15 cellular contexts compared by ENCODE assay signal in the genomic region with DNA sequence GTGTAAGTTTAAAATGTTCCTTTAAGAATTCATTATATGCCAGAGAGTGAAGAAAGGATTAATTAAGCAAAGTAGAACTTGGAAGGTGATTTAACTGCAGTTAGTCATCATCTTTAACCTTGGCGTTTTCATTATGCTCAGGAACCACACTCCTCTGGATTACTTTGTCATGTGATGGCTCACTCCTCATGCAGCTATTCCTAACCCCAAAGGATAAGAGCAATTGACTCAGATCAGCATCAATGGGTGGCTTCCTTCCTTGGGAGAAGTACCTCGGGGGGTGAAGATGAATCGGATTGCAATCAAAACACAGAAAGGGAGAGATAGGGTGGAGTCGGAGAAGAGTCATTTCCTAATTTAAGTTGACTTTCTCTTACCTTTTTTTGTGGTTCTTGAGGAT.
DNase-seq lines count a peak whose midpoint lies in the region; ATAC-seq and TF ChIP-seq lines count a peak whose summit lies in the region.
"Had no signal": no experiment of that assay in that cellular context is flagged by ENCODE, and none has a peak within 500 bp of the region (broad histone marks: within the 10 kb centered on the region; RNA-seq: fewer than 3 reads in every experiment).

No MANE protein-coding gene starts in this region.

- POLR2A ChIA-PET in SK-N-SH (lab: Yijun Ruan, JAX) = no interaction called here

- no peak overlapping the region for H3K9ac ChIP-seq in SK-N-SH
- H3K9ac ChIP-seq: KMS-11 had no signal

- CTCF ChIA-PET in SK-N-SH (lab: Yijun Ruan, JAX) = no interaction called here

- no peak for ATAC-seq in SK-N-SH treated with all-trans-retinoic acid at 6 μM for 48 hours

- H3K27ac ChIP-seq in SK-N-SH (ENCODE audit: low read depth in 2 of 2, low read length in 1 of 2) (peak overlapping the region in 1 of 2 experiments; percentile 41; a peak in 1 of 4 replicates), vagina (peak overlapping the region; percentile 13)
- H3K27ac ChIP-seq: 22Rv1, KMS-11 had no signal

- TF ChIP-seq POLR2A in vagina (IDR thresholded peaks at IDR 0.05) = no peak

- 5% methylated on average over 4 of the region's 4 CpGs for WGBS in SK-N-SH (ENCODE audit: low lambda C conversion rate)

- H3F3A ChIP-seq in SK-N-SH (replicated peaks; ENCODE audit: insufficient read depth) = peaks cover 16% of the 10 kb centered on the region

- no peak overlapping the region for H3K4me3 ChIP-seq in SK-N-SH (ENCODE audit: low read depth in 2 of 2, low read length in 1 of 2)
- no peak overlapping the region for H3K4me3 ChIP-seq in vagina

- intact Hi-C loops in vagina (cut with DNase I) = no loop called here

- peaks cover 8% of the 10 kb centered on the region; the same call in 1 of the 2 replicates for H3K9me3 ChIP-seq in SK-N-SH
- peaks cover 4% of the 10 kb centered on the region for H3K9me3 ChIP-seq in vagina

- H3K36me3 ChIP-seq in SK-N-SH (replicated peaks in 1 of 2; ENCODE audit: control insufficient read depth in 1 of 2, insufficient read depth in 2 of 2, low read length in 1 of 2) = no peaks in the 10 kb centered on the region
- H3K36me3 ChIP-seq in vagina = no peaks in the 10 kb centered on the region

- no peaks in the 10 kb centered on the region for H3K79me2 ChIP-seq in SK-N-SH (ENCODE audit: insufficient read depth)

- no peaks in the 10 kb centered on the region for H3K9me2 ChIP-seq in SK-N-SH

- H3K4me1 ChIP-seq in SK-N-SH (ENCODE audit: control insufficient read depth in 1 of 2, insufficient read depth in 2 of 2, low read depth in 1 of 2, low read length in 1 of 2) (no peaks in the 10 kb centered on the region), vagina (peaks cover 10% of the 10 kb centered on the region)

- TF ChIP-seq EP300 in SK-N-SH (IDR thresholded peaks at IDR 0.05; ENCODE audit: borderline replicate concordance in 1 of 2, low read depth in 1 of 2, low read length in 1 of 2) = no peak

- peak overlapping the region; percentile 67; the same call in 1 of the 2 replicates for H2AFZ ChIP-seq in SK-N-SH (ENCODE audit: low read depth)

- H4K20me1 ChIP-seq in SK-N-SH (ENCODE audit: insufficient read depth) = no peaks in the 10 kb centered on the region

- H3K4me2 ChIP-seq in SK-N-SH = no peak overlapping the region
- H3K4me2 ChIP-seq: KMS-11 had no signal

- TF ChIP-seq CTCF in SK-N-SH (IDR thresholded peaks at IDR 0.05) (no peak), vagina (IDR thresholded peaks at IDR 0.05) (no peak)

- TF ChIP-seq RAD21 in SK-N-SH (IDR thresholded peaks at IDR 0.05; ENCODE audit: low read length) = no peak

- no peaks in the 10 kb centered on the region for H3K27me3 ChIP-seq in SK-N-SH (ENCODE audit: insufficient read depth)
- no peaks in the 10 kb centered on the region for H3K27me3 ChIP-seq in vagina

- DNase-seq in SK-N-SH (no peak), amniotic stem cell (lab: John Stamatoyannopoulos, UW) (peak; percentile 7), fibroblast of the conjunctiva (ENCODE audit: low read depth) (peak; percentile 21), vagina (ENCODE audit: extremely low spot score in 2 of 2) (no peak), NOMO-1 (lab: John Stamatoyannopoulos, UW; ENCODE audit: unreplicated experiment in 2 of 2) (no peak), NCI-H345 (lab: John Stamatoyannopoulos, UW) (no peak)
- DNase-seq in activated CD4-positive, alpha-beta T cell treated with anti-CD3 and anti-CD28 coated beads, Interleukin-2, amount 50 U/mL, for 4 hours = no peak
- DNase-seq: activated naive CD4-positive, alpha-beta T cell treated with anti-CD3 and anti-CD28 coated beads, Interleukin-2, amount 50 U/mL, for 16 hours; foreskin melanocyte; NCI-H187; SIG-M5; stimulated activated CD4-positive, alpha-beta T cell treated with anti-CD3 and anti-CD28 coated beads, Interleukin-12 subunit alpha, Interleukin-12 subunit beta, amount 100 ng/mL, for 4 hours had no signal

TF ChIP-seq in SK-N-SH, 30 proteins besides CTCF, POLR2A, EP300 and RAD21:
- TF ChIP-seq TCF12 (IDR thresholded peaks at IDR 0.05) (no peak), FOSL2 (IDR thresholded peaks at IDR 0.05; ENCODE audit: borderline replicate concordance, low read depth) (peak; percentile 7; the same call in 1 of the 2 replicates), ELF1 (IDR thresholded peaks at IDR 0.05) (no peak)

TF ChIP-seq in SK-N-SH treated with all-trans-retinoic acid at 6 μM for 48 hours, 23 proteins besides CTCF, POLR2A, EP300 and RAD21:
- TF ChIP-seq ESRRG (CRISPR knock-in tag; IDR thresholded peaks at IDR 0.05) (no peak), OSR1 (CRISPR knock-in tag; IDR thresholded peaks at IDR 0.05) (no peak)

Comparison
In these comparisons a context has a peak if more than half of its experiments do, and no peak if none do; other contexts are left out.
1. DNase-seq: peak in amniotic stem cell (single experiment) and fibroblast of the conjunctiva (single experiment); none in SK-N-SH (single experiment), vagina (0 of 2), NOMO-1 (0 of 2), activated CD4-positive, alpha-beta T cell treated with anti-CD3 and anti-CD28 coated beads, Interleukin-2, amount 50 U/mL, for 4 hours (0 of 2) and NCI-H345 (single experiment).